8 cellular contexts compared by ENCODE assay signal in the genomic region with DNA sequence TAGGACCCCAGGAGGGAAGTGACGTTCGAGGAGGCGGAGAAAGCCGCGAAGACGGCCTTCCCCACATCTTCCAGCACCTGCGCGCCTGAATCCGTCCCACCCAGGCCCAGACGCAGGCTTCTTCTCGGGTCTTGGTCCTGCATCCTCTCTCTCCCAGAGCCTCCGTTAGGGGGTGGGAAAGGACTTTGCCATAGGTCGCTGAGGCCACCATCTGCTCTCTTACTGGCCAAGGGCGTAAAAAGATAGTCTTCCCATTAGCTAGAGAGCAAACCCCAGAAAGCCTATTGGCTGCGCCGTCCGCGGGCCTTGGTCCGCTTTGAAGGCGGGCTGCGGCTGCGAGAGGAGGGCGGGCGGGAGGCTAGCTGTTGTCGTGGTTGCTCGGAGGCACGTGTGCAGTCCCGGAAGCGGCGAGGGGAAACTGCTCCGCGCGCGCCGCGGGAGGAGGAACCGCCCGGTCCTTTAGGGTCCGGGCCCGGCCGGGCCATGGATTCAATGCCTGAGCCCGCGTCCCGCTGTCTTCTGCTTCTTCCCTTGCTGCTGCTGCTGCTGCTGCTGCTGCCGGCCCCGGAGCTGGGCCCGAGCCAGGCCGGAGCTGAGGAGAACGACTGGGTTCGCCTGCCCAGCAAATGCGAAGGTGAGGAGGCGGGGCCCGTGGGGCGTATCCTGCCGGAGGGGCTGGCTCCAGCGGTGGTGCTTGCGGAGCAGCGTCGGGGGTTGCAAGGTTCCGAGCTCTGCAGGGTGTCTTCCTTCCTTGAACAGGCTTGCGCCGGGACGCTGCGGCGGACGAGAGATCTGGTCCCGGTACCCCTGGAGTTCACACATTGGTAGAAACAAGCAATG. TPM values are rescaled to one million over a fixed set of nuclear protein-coding genes. Genes with fewer than 3 reads are reported as not detected.
DNase-seq lines count a peak whose midpoint lies in the region; ATAC-seq lines count a peak whose summit lies in the region.

Gene CNPY3 (plus strand): TSS at position 393 of the 840 bp plus-strand sequence. CDS start 91 bp downstream, at position 484.

- no peaks in the 10 kb centered on the region for H3K9me3 Mint-ChIP-seq in effector memory CD8-positive, alpha-beta T cell
- H3K9me3 Mint-ChIP-seq in memory B cell: no peaks in the 10 kb centered on the region

- H3K27me3 Mint-ChIP-seq in effector memory CD8-positive, alpha-beta T cell: no peaks in the 10 kb centered on the region
- H3K27me3 Mint-ChIP-seq in memory B cell: no peaks in the 10 kb centered on the region

- DNase-seq in COLO668 (lab: John Stamatoyannopoulos, UW; ENCODE audit: unreplicated experiment): peak; percentile 91
- peak; percentile 100 for DNase-seq in HT1080 (ENCODE audit: low read depth)
- DNase-seq in NOMO-1 treated with DMSO at 0.1 percent for 48 hours (lab: John Stamatoyannopoulos, UW; ENCODE audit: unreplicated experiment): peak; percentile 97
- peak; percentile 80 to 85 for DNase-seq in activated CD8-positive, alpha-beta memory T cell treated with anti-CD3 and anti-CD28 coated beads for 4 hours (ENCODE audit: low read depth in 2 of 2)
- DNase-seq in effector memory CD8-positive, alpha-beta T cell: peak; percentile 91 to 92 (median 92)
- DNase-seq in memory B cell (ENCODE audit: low spot score in 2 of 2): peak; percentile 83 to 89
- DNase-seq in stimulated activated CD8-positive, alpha-beta memory T cell treated with anti-CD3 and anti-CD28 coated beads, Interleukin-12 subunit alpha, Interleukin-12 subunit beta, amount 100 ng/mL, for 24 hours (ENCODE audit: extremely low read depth): peak; percentile 89

- H3K27ac Mint-ChIP-seq in effector memory CD8-positive, alpha-beta T cell: peak within 1 kb of the TSS; percentile 97 to 98
- H3K27ac Mint-ChIP-seq in memory B cell: peak within 1 kb of the TSS; percentile 98

- peaks cover 42 to 50% of the 10 kb centered on the region in 2 donors for H3K4me1 Mint-ChIP-seq in effector memory CD8-positive, alpha-beta T cell (ENCODE audit: low read depth in 2 of 2)
- peaks cover 36% of the 10 kb centered on the region for H3K4me1 Mint-ChIP-seq in memory B cell

- H3K36me3 Mint-ChIP-seq in effector memory CD8-positive, alpha-beta T cell (ENCODE audit: insufficient read depth): peaks cover 36% of the 10 kb centered on the region
- peaks cover 17% of the 10 kb centered on the region for H3K36me3 Mint-ChIP-seq in memory B cell

- ATAC-seq in GM21360 (IDR thresholded peaks at IDR 0.05; ENCODE audit: unreplicated experiment): peak; percentile 60
- peak; percentile 81 for ATAC-seq in effector memory CD8-positive, alpha-beta T cell (replicated peaks)
- ATAC-seq in memory B cell (ENCODE audit: low read depth): peak; percentile 75

- H3K4me3 Mint-ChIP-seq in effector memory CD8-positive, alpha-beta T cell: peak within 1 kb of the TSS; percentile 95 to 97
- peak within 1 kb of the TSS; percentile 95 for H3K4me3 Mint-ChIP-seq in memory B cell

RNA-seq across cellular contexts. Expression of gene CNPY3, which starts in this region (rescaled TPM):
- total RNA-seq in HT1080 (2014; rRNA removed; shearing (Covaris generic)): 39.9 and 45.3 TPM in 2 replicates
- polyA plus RNA-seq in HT1080 (2015; cell fraction: cytosol; rRNA removed): 69.3 and 73.0 TPM in 2 replicates
- polyA plus RNA-seq in HT1080 (2015; cell fraction: nucleus; rRNA removed): 43.3 and 48.7 TPM in 2 replicates

Comparison
In these comparisons a context has a peak if more than half of its experiments do, and no peak if none do; other contexts are left out.
1. Peak in every context shown above with its lines: DNase-seq and ATAC-seq.